13 cellular contexts compared by ENCODE assay signal in the genomic region with DNA sequence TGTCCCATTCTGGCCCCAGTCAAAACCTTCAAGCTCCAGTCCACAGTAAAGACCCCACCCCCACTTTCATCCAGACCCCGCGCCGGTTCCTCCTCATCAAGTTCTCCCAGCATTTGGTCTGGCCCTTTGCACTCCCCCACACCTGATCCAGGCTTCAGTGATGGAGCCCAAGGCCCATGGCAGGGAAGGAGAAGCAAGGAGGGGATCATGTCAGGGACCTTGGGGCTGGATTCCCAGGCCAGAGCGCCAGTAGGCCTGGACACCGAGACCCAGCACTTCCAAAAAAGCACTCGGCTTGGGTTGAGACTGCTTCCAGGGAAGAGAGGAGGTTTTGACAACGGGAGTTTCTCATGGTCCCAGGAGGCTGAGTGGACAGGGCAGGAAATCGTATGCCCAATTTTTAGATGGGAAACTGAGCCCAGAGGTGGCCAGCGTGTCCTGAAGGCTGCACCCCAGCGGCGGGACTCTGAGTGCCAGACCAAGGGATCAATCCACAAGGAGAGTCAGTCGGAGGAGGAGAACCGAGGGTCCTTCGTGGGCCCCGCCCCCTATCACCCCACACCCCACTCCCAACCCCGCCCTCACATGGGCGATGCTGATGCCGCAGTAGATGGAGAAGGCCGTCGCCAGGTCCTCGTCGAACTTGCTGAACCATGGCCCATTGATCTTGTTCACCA.
DNase-seq lines count a peak whose midpoint lies in the region; ATAC-seq, FAIRE-seq and TF ChIP-seq lines count a peak whose summit lies in the region.
"Had no signal": no experiment of that assay in that cellular context is flagged by ENCODE, and none has a peak within 500 bp of the region (broad histone marks: within the 10 kb centered on the region; RNA-seq: fewer than 3 reads in every experiment).

No MANE protein-coding gene starts in this region.

- DNase-seq in right lobe of liver = peak in 2 of 3 donors; percentile 14 to 35
- DNase-seq in HepG2 (ENCODE audit: low spot score) = no peak
- no peak for DNase-seq in colonic mucosa
- peak; percentile 17 for DNase-seq in lower lobe of right lung
- peak; percentile 30 to 57 for DNase-seq in aorta
- DNase-seq in NCI-H1105 treated with DMSO at 0.1 percent for 48 hours (lab: John Stamatoyannopoulos, UW) = no peak
- DNase-seq in COLO668 (lab: John Stamatoyannopoulos, UW; ENCODE audit: unreplicated experiment) = no peak
- DNase-seq in frontal cortex (ENCODE audit: low spot score in 2 of 2) = no peak
- DNase-seq: AML-193, foreskin melanocyte, KG1, NCI-H187 treated with DMSO at 0.1 percent for 48 hours had no signal

- H3K4me1 ChIP-seq in right lobe of liver (no peaks in the 10 kb centered on the region), HepG2 (ENCODE audit: insufficient read depth, low read length) (no peaks in the 10 kb centered on the region), colonic mucosa (peaks cover 5% of the 10 kb centered on the region), lower lobe of right lung (peaks cover 20% of the 10 kb centered on the region), aorta (ENCODE audit: control insufficient read depth in 1 of 2, insufficient read depth in 2 of 2, low read length in 2 of 2) (no peaks in the 10 kb centered on the region)

- H3K9me3 ChIP-seq in right lobe of liver (no peaks in the 10 kb centered on the region), HepG2 (ENCODE audit: low read length) (no peaks in the 10 kb centered on the region), colonic mucosa (no peaks in the 10 kb centered on the region), lower lobe of right lung (no peaks in the 10 kb centered on the region), aorta (ENCODE audit: control insufficient read depth, low read length) (no peaks in the 10 kb centered on the region)

- peaks cover 0 to 11% of the 10 kb centered on the region in 2 donors for H3K27me3 ChIP-seq in right lobe of liver
- peaks cover 8 to 51% of the 10 kb centered on the region in 2 experiments for H3K27me3 ChIP-seq in HepG2 (ENCODE audit: control insufficient read depth in 1 of 2, insufficient read depth in 2 of 2, low read length in 2 of 2)
- peaks cover 10% of the 10 kb centered on the region for H3K27me3 ChIP-seq in colonic mucosa
- H3K27me3 ChIP-seq in lower lobe of right lung (ENCODE audit: low read depth) = peaks cover 31% of the 10 kb centered on the region
- H3K27me3 ChIP-seq in aorta (ENCODE audit: control insufficient read depth in 1 of 2, insufficient read depth in 2 of 2, low read length in 1 of 2) = no peaks in the 10 kb centered on the region

- BruUV-seq in HepG2 (replicated peaks; lab: Mats Ljungman, UMichigan) = no TSS peak

- no peak for TF ChIP-seq EP300 in HepG2 (IDR thresholded peaks at IDR 0.05; ENCODE audit: low read depth in 2 of 2, low read length in 2 of 2)
- no peak for TF ChIP-seq EP300 in HepG2 (CRISPR knock-in tag; IDR thresholded peaks at IDR 0.05; ENCODE audit: borderline replicate concordance)

- H3K79me2 ChIP-seq in HepG2 (ENCODE audit: insufficient read depth, low read length) = no peaks in the 10 kb centered on the region

- no peak for FAIRE-seq in HepG2 (lab: Jason Lieb, UNC)
- FAIRE-seq in frontal cortex (lab: Jason Lieb, UNC) = no peak

- no peak overlapping the region for H2AFZ ChIP-seq in HepG2 (ENCODE audit: low read length)

- in situ Hi-C loops in HepG2 (cut with HindIII; ENCODE audit: extremely low pct_ligation_motif_present, low pct_unique_long_range_greater_than_20kb) = no loop called here

- no peak for TF ChIP-seq RAD21 in HepG2 (CRISPR knock-in tag; IDR thresholded peaks at IDR 0.05)

- no peak for ATAC-seq in right lobe of liver
- no peak for ATAC-seq in HepG2
- ATAC-seq in lower lobe of right lung = no peak
- ATAC-seq in aorta (ENCODE audit: low FRiP score) = no peak
- ATAC-seq: SK-N-SH treated with all-trans-retinoic acid at 6 μM for 48 hours had no signal

- intact Hi-C loops in right lobe of liver (cut with DNase I) (no loop called here), HepG2 (cut with micrococcal nuclease; ENCODE audit: unreplicated experiment) (no loop called here), colonic mucosa (cut with DNase I) (no loop called here), lower lobe of right lung (cut with DNase I) (no loop called here), aorta (cut with DNase I) (loop anchor here in 1 of 2 donors (2.0 kb wide), 1 partner anchor 59 kb away; no protein-coding TSS in a partner anchor)

- H3K4me3 ChIP-seq in right lobe of liver (no peak overlapping the region), HepG2 (replicated peaks in 1 of 3; ENCODE audit: insufficient read depth in 1 of 3, low read depth in 2 of 3, low read length in 3 of 3) (no peak overlapping the region), colonic mucosa (peak overlapping the region; percentile 10), lower lobe of right lung (peak overlapping the region; percentile 28), aorta (ENCODE audit: low read length in 2 of 2) (no peak overlapping the region)

- WGBS in right lobe of liver (ENCODE audit: insufficient coverage, low coverage, low lambda C conversion rate, missing lambda C conversion rate) = 83% methylated on average over 3 of the region's 22 CpGs
- 45% methylated on average over 22 of the region's 22 CpGs for WGBS in HepG2 (ENCODE audit: low lambda C conversion rate)
- WGBS in aorta, 2 donors = 62 to 67% methylated on average over 22 of the region's 22 CpGs

- CTCF ChIA-PET in HepG2 (lab: Yijun Ruan, JAX; ENCODE audit: low intra/inter-chr PET ratio, low total read pairs) = no interaction called here

- H3K4me2 ChIP-seq in HepG2 (ENCODE audit: low read depth, low read length) = no peak overlapping the region

- H3K27ac ChIP-seq in right lobe of liver = no peak overlapping the region
- H3K27ac ChIP-seq in HepG2 (ENCODE audit: extremely low read length, insufficient read depth, low read length) = no peak overlapping the region
- H3K27ac ChIP-seq in colonic mucosa = no peak overlapping the region
- H3K27ac ChIP-seq in lower lobe of right lung = no peak overlapping the region
- no peak overlapping the region for H3K27ac ChIP-seq in aorta (ENCODE audit: low read depth in 1 of 2, low read length in 2 of 2)

- POLR2A ChIA-PET in HepG2 (lab: Yijun Ruan, JAX) = no interaction called here

- H3K36me3 ChIP-seq in right lobe of liver (no peaks in the 10 kb centered on the region), HepG2 (replicated peaks in 1 of 2; ENCODE audit: control insufficient read depth in 1 of 2, insufficient read depth in 2 of 2, low read length in 2 of 2) (no peaks in the 10 kb centered on the region), colonic mucosa (no peaks in the 10 kb centered on the region), lower lobe of right lung (peaks cover 8% of the 10 kb centered on the region), aorta (ENCODE audit: control insufficient read depth in 1 of 2, insufficient read depth in 2 of 2, low read length in 1 of 2) (no peaks in the 10 kb centered on the region)

- H3K9ac ChIP-seq in HepG2 (ENCODE audit: insufficient read depth, low read depth, low read length) = no peak overlapping the region
- no peak overlapping the region for H3K9ac ChIP-seq in colonic mucosa (ENCODE audit: low read depth in 2 of 2, low read length in 2 of 2)

- TF ChIP-seq POLR2A in right lobe of liver (IDR thresholded peaks at IDR 0.05) = no peak
- TF ChIP-seq POLR2A in HepG2 (IDR thresholded peaks at IDR 0.05; ENCODE audit: insufficient read depth in 1 of 2, low read depth in 2 of 2, low read length in 2 of 2) = no peak

- H4K20me1 ChIP-seq in HepG2 (ENCODE audit: insufficient read depth, low read length) = 0 out of 2 replicates have a peak, but pooled peaks cover 3% of the 10 kb centered on the region

- TF ChIP-seq CTCF in right lobe of liver (IDR thresholded peaks at IDR 0.05) (no peak), HepG2 (CRISPR knock-in tag; IDR thresholded peaks at IDR 0.05) (no peak), colonic mucosa (IDR thresholded peaks at IDR 0.05) (no peak), lower lobe of right lung (IDR thresholded peaks at IDR 0.05) (no peak)

TF ChIP-seq in HepG2, 621 proteins besides CTCF, POLR2A, EP300 and RAD21 (continues in another document):
- TF ChIP-seq ZNF678 (CRISPR knock-in tag; IDR thresholded peaks at IDR 0.05) (no peak), ZNF234 (CRISPR knock-in tag; conservative IDR thresholded peaks at IDR 0.05) (no peak), RCOR2 (CRISPR knock-in tag; IDR thresholded peaks at IDR 0.05) (no peak), KDM3A (CRISPR knock-in tag; IDR thresholded peaks at IDR 0.05; ENCODE audit: low read depth) (no peak), MAF1 (CRISPR knock-in tag; IDR thresholded peaks at IDR 0.05; ENCODE audit: borderline replicate concordance) (no peak)
- TF ChIP-seq, protein P1, sequence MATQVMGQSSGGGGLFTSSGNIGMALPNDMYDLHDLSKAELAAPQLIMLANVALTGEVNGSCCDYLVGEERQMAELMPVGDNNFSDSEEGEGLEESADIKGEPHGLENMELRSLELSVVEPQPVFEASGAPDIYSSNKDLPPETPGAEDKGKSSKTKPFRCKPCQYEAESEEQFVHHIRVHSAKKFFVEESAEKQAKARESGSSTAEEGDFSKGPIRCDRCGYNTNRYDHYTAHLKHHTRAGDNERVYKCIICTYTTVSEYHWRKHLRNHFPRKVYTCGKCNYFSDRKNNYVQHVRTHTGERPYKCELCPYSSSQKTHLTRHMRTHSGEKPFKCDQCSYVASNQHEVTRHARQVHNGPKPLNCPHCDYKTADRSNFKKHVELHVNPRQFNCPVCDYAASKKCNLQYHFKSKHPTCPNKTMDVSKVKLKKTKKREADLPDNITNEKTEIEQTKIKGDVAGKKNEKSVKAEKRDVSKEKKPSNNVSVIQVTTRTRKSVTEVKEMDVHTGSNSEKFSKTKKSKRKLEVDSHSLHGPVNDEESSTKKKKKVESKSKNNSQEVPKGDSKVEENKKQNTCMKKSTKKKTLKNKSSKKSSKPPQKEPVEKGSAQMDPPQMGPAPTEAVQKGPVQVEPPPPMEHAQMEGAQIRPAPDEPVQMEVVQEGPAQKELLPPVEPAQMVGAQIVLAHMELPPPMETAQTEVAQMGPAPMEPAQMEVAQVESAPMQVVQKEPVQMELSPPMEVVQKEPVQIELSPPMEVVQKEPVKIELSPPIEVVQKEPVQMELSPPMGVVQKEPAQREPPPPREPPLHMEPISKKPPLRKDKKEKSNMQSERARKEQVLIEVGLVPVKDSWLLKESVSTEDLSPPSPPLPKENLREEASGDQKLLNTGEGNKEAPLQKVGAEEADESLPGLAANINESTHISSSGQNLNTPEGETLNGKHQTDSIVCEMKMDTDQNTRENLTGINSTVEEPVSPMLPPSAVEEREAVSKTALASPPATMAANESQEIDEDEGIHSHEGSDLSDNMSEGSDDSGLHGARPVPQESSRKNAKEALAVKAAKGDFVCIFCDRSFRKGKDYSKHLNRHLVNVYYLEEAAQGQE (IDR thresholded peaks at IDR 0.05; ENCODE audit: borderline replicate concordance in 1 of 2, low read depth in 1 of 2, low read length in 2 of 2) = no peak

Comparison
In these comparisons a context has a peak if more than half of its experiments do, and no peak if none do; other contexts are left out.
1. DNase-seq: peak in right lobe of liver (2 of 3), lower lobe of right lung (single experiment) and aorta (2 of 2); none in HepG2 (single experiment), colonic mucosa (single experiment), NCI-H1105 treated with DMSO at 0.1 percent for 48 hours (single experiment), COLO668 (single experiment) and frontal cortex (0 of 2).
2. H3K4me3 ChIP-seq: peak in colonic mucosa (single experiment) and lower lobe of right lung (single experiment); none in right lobe of liver (0 of 3), HepG2 (0 of 3) and aorta (0 of 2).